In genomic region chr1:242788771-242789170, GRCh38 we compare ENCODE assay signal across 14 cellular contexts.
A peak's percentile ranks its signal among the peaks of the same experiment; 100 is the strongest.
DNase-seq lines count a peak whose midpoint lies in the region; ATAC-seq, FAIRE-seq and TF ChIP-seq lines count a peak whose summit lies in the region.
"Had no signal": no experiment of that assay in that cellular context is flagged by ENCODE, and none has a peak within 500 bp of the region (broad histone marks: within the 10 kb centered on the region; RNA-seq: fewer than 3 reads in every experiment).

No MANE protein-coding gene starts in this region.

- ATAC-seq in GM18517 (IDR thresholded peaks at IDR 0.05; ENCODE audit: unreplicated experiment) (peak; percentile 92), GM21381 (IDR thresholded peaks at IDR 0.05; ENCODE audit: unreplicated experiment) (peak; percentile 85), HG02973 (IDR thresholded peaks at IDR 0.05; ENCODE audit: unreplicated experiment) (peak; percentile 66), HepG2 (no peak)
- ATAC-seq in naive thymus-derived CD4-positive, alpha-beta T cell: no peak
- ATAC-seq: activated CD4-positive, alpha-beta T cell treated with anti-CD3 and anti-CD28 coated beads for 36 hours; SK-N-SH treated with all-trans-retinoic acid at 6 μM for 48 hours had no signal

- in situ Hi-C loops in HepG2 (cut with HindIII; ENCODE audit: extremely low pct_ligation_motif_present, low pct_unique_long_range_greater_than_20kb): no loop called here

- peaks cover 0 to 24% (median 15%) of the 10 kb centered on the region in 5 donors for H3K27me3 Mint-ChIP-seq in naive thymus-derived CD4-positive, alpha-beta T cell

- DNase-seq in HepG2 (ENCODE audit: low spot score) (no peak), dedifferentiated amniotic fluid mesenchymal stem cell (ENCODE audit: extremely low spot score) (no peak), MG63 (no peak)
- DNase-seq in naive thymus-derived CD4-positive, alpha-beta T cell: no peak
- DNase-seq: activated CD4-positive, alpha-beta T cell treated with anti-CD3 and anti-CD28 coated beads for 36 hours; activated gamma-delta T cell treated with Interleukin-2 at 50 U/mL for 16 hours; cerebellar nuclear complex; stimulated activated naive CD4-positive, alpha-beta T cell had no signal

- H3K9me3 Mint-ChIP-seq in naive thymus-derived CD4-positive, alpha-beta T cell: peaks cover 0 to 7% (median 4%) of the 10 kb centered on the region in 11 donors

- H3K4me1 Mint-ChIP-seq in naive thymus-derived CD4-positive, alpha-beta T cell: no peaks in the 10 kb centered on the region
- H3K4me1 Mint-ChIP-seq: activated CD4-positive, alpha-beta T cell treated with anti-CD3 and anti-CD28 coated beads for 36 hours had no signal

- peak overlapping the region; percentile 11; the same call in 1 of the 2 replicates for H3K27ac ChIP-seq in HUES64 (ENCODE audit: low read depth, low read length)
- no peak overlapping the region for H3K27ac ChIP-seq in HepG2 (ENCODE audit: extremely low read length, insufficient read depth, low read length)
- H3K27ac ChIP-seq in naive thymus-derived CD4-positive, alpha-beta T cell (ENCODE audit: low read depth, low read length): no peak overlapping the region

- intact Hi-C loops in HepG2 (cut with micrococcal nuclease; ENCODE audit: unreplicated experiment): no loop called here
- intact Hi-C loops in naive thymus-derived CD4-positive, alpha-beta T cell (cut with micrococcal nuclease): no loop called here

- peaks cover 16% of the 10 kb centered on the region; the same call in 1 of the 2 replicates for H3K4me1 ChIP-seq in HUES64 (ENCODE audit: insufficient read depth, low read length)
- no peaks in the 10 kb centered on the region for H3K4me1 ChIP-seq in HepG2 (ENCODE audit: insufficient read depth, low read length)
- no peaks in the 10 kb centered on the region for H3K4me1 ChIP-seq in naive thymus-derived CD4-positive, alpha-beta T cell (ENCODE audit: control insufficient read depth in 2 of 2, insufficient read depth in 2 of 2, low read length in 2 of 2)

- H3K79me2 ChIP-seq in HepG2 (ENCODE audit: insufficient read depth, low read length): no peaks in the 10 kb centered on the region

- CTCF ChIA-PET in HepG2 (lab: Yijun Ruan, JAX; ENCODE audit: low intra/inter-chr PET ratio, low total read pairs): no interaction called here
- CTCF ChIA-PET in naive thymus-derived CD4-positive, alpha-beta T cell (lab: Charles Lee): no interaction called here

- H2AFZ ChIP-seq in HepG2 (ENCODE audit: low read length): no peak overlapping the region

- H3K27ac Mint-ChIP-seq in naive thymus-derived CD4-positive, alpha-beta T cell: no peak overlapping the region
- H3K27ac Mint-ChIP-seq: activated CD4-positive, alpha-beta T cell treated with anti-CD3 and anti-CD28 coated beads for 36 hours had no signal

- H3K36me3 Mint-ChIP-seq in naive thymus-derived CD4-positive, alpha-beta T cell: peaks cover 0 to 5% (median 0%) of the 10 kb centered on the region in 5 donors

- no peak for TF ChIP-seq POLR2A in HepG2 (IDR thresholded peaks at IDR 0.05; ENCODE audit: insufficient read depth in 1 of 2, low read depth in 2 of 2, low read length in 2 of 2)

- H3K4me3 Mint-ChIP-seq in naive thymus-derived CD4-positive, alpha-beta T cell: no peak overlapping the region
- H3K4me3 Mint-ChIP-seq: activated CD4-positive, alpha-beta T cell treated with anti-CD3 and anti-CD28 coated beads for 36 hours had no signal

- H3K4me3 ChIP-seq in HUES64 (ENCODE audit: low read length): no peak overlapping the region
- H3K4me3 ChIP-seq in HepG2 (replicated peaks in 1 of 3; ENCODE audit: insufficient read depth in 1 of 3, low read depth in 2 of 3, low read length in 3 of 3): no peak overlapping the region
- no peak overlapping the region for H3K4me3 ChIP-seq in naive thymus-derived CD4-positive, alpha-beta T cell (ENCODE audit: low read length)
- no peak overlapping the region for H3K4me3 ChIP-seq in MG63

- no TSS peak for BruUV-seq in HepG2 (replicated peaks; lab: Mats Ljungman, UMichigan)

- FAIRE-seq in HepG2 (lab: Jason Lieb, UNC): no peak
- FAIRE-seq: keratinocyte had no signal

- TF ChIP-seq RAD21 in HepG2 (CRISPR knock-in tag; IDR thresholded peaks at IDR 0.05): no peak

- H3K9ac ChIP-seq in HUES64 (ENCODE audit: low read depth, low read length) (peak overlapping the region; percentile 5; the same call in 1 of the 2 replicates), HepG2 (ENCODE audit: insufficient read depth, low read depth, low read length) (no peak overlapping the region)

- H3K4me2 ChIP-seq in HepG2 (ENCODE audit: low read depth, low read length): no peak overlapping the region

- H3K9me3 ChIP-seq in HUES64 (ENCODE audit: insufficient read depth, low read depth, low read length) (0 out of 2 replicates have a peak, but pooled peaks cover 7% of the 10 kb centered on the region), HepG2 (ENCODE audit: low read length) (no peaks in the 10 kb centered on the region; the same call in 1 of the 2 replicates), MG63 (no peaks in the 10 kb centered on the region)
- H3K9me3 ChIP-seq in naive thymus-derived CD4-positive, alpha-beta T cell (ENCODE audit: control insufficient read depth in 2 of 3, low read length in 3 of 3): no peaks in the 10 kb centered on the region

- WGBS in HUES64: 98% methylated on average over 2 of the region's 2 CpGs
- WGBS in HepG2 (ENCODE audit: low lambda C conversion rate): 0% methylated on average over 2 of the region's 2 CpGs

- TF ChIP-seq EP300 in HepG2 (IDR thresholded peaks at IDR 0.05; ENCODE audit: low read depth in 2 of 2, low read length in 2 of 2): no peak
- TF ChIP-seq EP300 in HepG2 (CRISPR knock-in tag; IDR thresholded peaks at IDR 0.05; ENCODE audit: borderline replicate concordance): no peak

- H3K27me3 ChIP-seq in HUES64 (ENCODE audit: insufficient read depth, low read length): no peaks in the 10 kb centered on the region
- no peaks in the 10 kb centered on the region; a peak in 1 of 5 replicates for H3K27me3 ChIP-seq in HepG2 (ENCODE audit: control insufficient read depth in 1 of 2, insufficient read depth in 2 of 2, low read length in 2 of 2)
- no peaks in the 10 kb centered on the region for H3K27me3 ChIP-seq in naive thymus-derived CD4-positive, alpha-beta T cell (ENCODE audit: control insufficient read depth in 2 of 2, insufficient read depth in 2 of 2, low read length in 2 of 2)
- no peaks in the 10 kb centered on the region for H3K27me3 ChIP-seq in MG63

- POLR2A ChIA-PET in HepG2 (lab: Yijun Ruan, JAX): no interaction called here
- POLR2A ChIA-PET in naive thymus-derived CD4-positive, alpha-beta T cell (lab: Charles Lee): no interaction called here

- H3K36me3 ChIP-seq in HUES64 (ENCODE audit: insufficient read depth, low read length) (no peaks in the 10 kb centered on the region), HepG2 (replicated peaks in 1 of 2; ENCODE audit: control insufficient read depth in 1 of 2, insufficient read depth in 2 of 2, low read length in 2 of 2) (no peaks in the 10 kb centered on the region), MG63 (no peaks in the 10 kb centered on the region)
- no peaks in the 10 kb centered on the region for H3K36me3 ChIP-seq in naive thymus-derived CD4-positive, alpha-beta T cell (ENCODE audit: control insufficient read depth in 2 of 3, insufficient read depth in 3 of 3, low read length in 3 of 3)

- no peak for TF ChIP-seq CTCF in HepG2 (CRISPR knock-in tag; IDR thresholded peaks at IDR 0.05)

- no peaks in the 10 kb centered on the region for H4K20me1 ChIP-seq in HepG2 (ENCODE audit: insufficient read depth, low read length)

TF ChIP-seq in HepG2, 621 proteins besides CTCF, POLR2A, EP300 and RAD21:
- TF ChIP-seq ZNF7 (CRISPR knock-in tag; IDR thresholded peaks at IDR 0.05) (no peak), ARID5B (CRISPR knock-in tag; IDR thresholded peaks at IDR 0.05) (no peak), ZNF24 (IDR thresholded peaks at IDR 0.05) (no peak)

Comparison
In these comparisons a context has a peak if more than half of its experiments do, and no peak if none do; other contexts are left out.
1. ATAC-seq: peak in GM18517 (single experiment), GM21381 (single experiment) and HG02973 (single experiment); none in HepG2 (single experiment) and naive thymus-derived CD4-positive, alpha-beta T cell (single experiment).